8 cellular contexts compared by ENCODE assay signal in the genomic region with DNA sequence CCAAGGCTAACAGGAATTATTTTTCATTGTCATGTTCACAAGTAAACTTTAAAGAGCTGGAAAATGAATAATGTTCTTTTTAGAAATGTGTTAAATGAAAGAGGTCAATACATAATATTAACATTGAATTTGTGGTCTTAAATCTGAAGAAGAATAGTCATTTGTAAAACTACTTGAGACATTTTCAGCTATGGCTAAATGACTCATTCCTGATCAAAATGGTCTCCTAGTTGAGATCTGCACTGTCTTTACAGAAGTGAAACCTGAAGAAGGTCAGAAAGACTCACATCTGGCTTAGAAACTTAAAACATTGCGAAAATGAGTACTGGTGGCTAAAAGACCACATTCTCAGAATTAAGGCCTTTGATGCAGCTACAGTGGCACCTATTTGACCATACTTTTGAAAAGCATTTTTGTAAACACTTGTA. TPM values are rescaled to one million over a fixed set of nuclear protein-coding genes. Genes with fewer than 3 reads are reported as not detected.
DNase-seq lines count a peak whose midpoint lies in the region; ATAC-seq and TF ChIP-seq lines count a peak whose summit lies in the region.

No MANE protein-coding gene starts in this region.

- peak overlapping the region; percentile 36 for H3K27ac ChIP-seq in HL-60 (replicated peaks)

- no peaks in the 10 kb centered on the region for H3K27me3 ChIP-seq in HL-60 (ENCODE audit: insufficient read depth, poor library complexity, severe bottlenecking)

- TF ChIP-seq CTCF in GM12864 (IDR thresholded peaks at IDR 0.05; ENCODE audit: low read depth, low read length, missing control alignments) (no peak), HL-60 (IDR thresholded peaks at IDR 0.05; ENCODE audit: insufficient read depth, low read length) (no peak), fibroblast of mammary gland (conservative IDR thresholded peaks at IDR 0.05; ENCODE audit: control insufficient read depth, insufficient read depth, low read depth, low read length) (no peak)

- DNase-seq in GM12864 (ENCODE audit: low read depth) = peak; percentile 92
- DNase-seq in HL-60 (ENCODE audit: low read depth in 1 of 2, low spot score in 1 of 2) = peak in 1 of 2 experiments; percentile 63
- DNase-seq in fibroblast of mammary gland (ENCODE audit: low read depth) = peak; percentile 44
- no peak for DNase-seq in NCI-H82 (lab: John Stamatoyannopoulos, UW)
- no peak for DNase-seq in activated CD4-positive, alpha-beta T cell treated with anti-CD3 and anti-CD28 coated beads for 4 hours
- DNase-seq in activated effector memory CD4-positive, alpha-beta T cell treated with anti-CD3 and anti-CD28 coated beads, Interleukin-2, amount 50 U/mL, for 16 hours = no peak

- H3K4me3 ChIP-seq in GM12864 (ENCODE audit: low read depth, low read length) = no peak overlapping the region
- H3K4me3 ChIP-seq in HL-60 (replicated peaks; ENCODE audit: insufficient read depth, low read length) = peak overlapping the region; percentile 16
- no peak overlapping the region for H3K4me3 ChIP-seq in fibroblast of mammary gland (ENCODE audit: control insufficient read depth, low read depth, low read length)

- ATAC-seq in GM21515 (IDR thresholded peaks at IDR 0.05; ENCODE audit: unreplicated experiment) = peak; percentile 94
- no peak for ATAC-seq in esophagus mucosa

RNA-seq across cellular contexts. Expression of a gene that starts 5.9 kb away (rescaled TPM):
- 0.56 TPM for total RNA-seq in esophagus mucosa

Comparison
In these comparisons a context has a peak if more than half of its experiments do, and no peak if none do; other contexts are left out.
1. DNase-seq: peak in GM12864 (single experiment) and fibroblast of mammary gland (single experiment); none in NCI-H82 (single experiment), activated CD4-positive, alpha-beta T cell treated with anti-CD3 and anti-CD28 coated beads for 4 hours (0 of 2) and activated effector memory CD4-positive, alpha-beta T cell treated with anti-CD3 and anti-CD28 coated beads, Interleukin-2, amount 50 U/mL, for 16 hours (single experiment).